Comparison of ENCODE assay signal across 1 cellular context in the genomic region with DNA sequence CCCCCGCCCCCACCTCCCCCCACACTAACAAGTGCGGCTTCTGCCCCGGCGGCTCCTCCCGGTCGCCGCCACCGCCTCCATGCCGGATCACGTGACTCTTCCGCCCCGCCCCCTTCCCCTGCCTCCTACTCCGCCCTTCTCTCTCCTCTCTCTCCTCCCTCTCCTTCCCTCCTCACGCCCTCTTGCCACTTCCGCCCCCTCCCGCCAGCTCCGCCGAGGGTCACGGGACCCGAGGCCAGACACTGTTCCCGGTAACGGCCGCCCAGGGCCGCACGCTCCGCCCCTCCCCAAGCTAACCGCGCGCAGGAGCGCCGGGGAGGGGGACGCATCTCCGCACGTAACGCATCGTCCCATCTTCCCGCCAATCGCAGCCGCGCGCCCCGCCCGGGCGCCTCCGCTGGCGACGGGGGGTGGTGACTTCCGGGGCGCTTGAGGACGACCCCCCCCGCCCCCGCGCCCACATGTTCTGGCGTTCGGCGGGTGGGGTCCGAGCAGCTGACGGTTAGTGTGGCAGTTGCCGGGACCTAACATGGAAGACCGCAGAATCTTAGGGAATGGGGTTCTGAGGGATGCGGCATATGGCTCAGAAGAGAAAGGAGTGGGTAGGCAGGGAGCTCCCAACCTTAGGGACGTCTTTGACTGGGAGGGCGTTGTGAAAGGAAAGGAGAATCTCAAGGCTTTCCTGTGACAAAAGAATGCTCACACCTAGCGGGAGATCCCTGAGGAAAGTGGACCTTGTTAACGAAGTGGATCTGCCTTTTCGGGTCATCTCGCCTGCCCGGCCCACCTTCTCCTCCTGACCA.
TF ChIP-seq lines count a peak whose summit lies in the region.

A gene with protein sequence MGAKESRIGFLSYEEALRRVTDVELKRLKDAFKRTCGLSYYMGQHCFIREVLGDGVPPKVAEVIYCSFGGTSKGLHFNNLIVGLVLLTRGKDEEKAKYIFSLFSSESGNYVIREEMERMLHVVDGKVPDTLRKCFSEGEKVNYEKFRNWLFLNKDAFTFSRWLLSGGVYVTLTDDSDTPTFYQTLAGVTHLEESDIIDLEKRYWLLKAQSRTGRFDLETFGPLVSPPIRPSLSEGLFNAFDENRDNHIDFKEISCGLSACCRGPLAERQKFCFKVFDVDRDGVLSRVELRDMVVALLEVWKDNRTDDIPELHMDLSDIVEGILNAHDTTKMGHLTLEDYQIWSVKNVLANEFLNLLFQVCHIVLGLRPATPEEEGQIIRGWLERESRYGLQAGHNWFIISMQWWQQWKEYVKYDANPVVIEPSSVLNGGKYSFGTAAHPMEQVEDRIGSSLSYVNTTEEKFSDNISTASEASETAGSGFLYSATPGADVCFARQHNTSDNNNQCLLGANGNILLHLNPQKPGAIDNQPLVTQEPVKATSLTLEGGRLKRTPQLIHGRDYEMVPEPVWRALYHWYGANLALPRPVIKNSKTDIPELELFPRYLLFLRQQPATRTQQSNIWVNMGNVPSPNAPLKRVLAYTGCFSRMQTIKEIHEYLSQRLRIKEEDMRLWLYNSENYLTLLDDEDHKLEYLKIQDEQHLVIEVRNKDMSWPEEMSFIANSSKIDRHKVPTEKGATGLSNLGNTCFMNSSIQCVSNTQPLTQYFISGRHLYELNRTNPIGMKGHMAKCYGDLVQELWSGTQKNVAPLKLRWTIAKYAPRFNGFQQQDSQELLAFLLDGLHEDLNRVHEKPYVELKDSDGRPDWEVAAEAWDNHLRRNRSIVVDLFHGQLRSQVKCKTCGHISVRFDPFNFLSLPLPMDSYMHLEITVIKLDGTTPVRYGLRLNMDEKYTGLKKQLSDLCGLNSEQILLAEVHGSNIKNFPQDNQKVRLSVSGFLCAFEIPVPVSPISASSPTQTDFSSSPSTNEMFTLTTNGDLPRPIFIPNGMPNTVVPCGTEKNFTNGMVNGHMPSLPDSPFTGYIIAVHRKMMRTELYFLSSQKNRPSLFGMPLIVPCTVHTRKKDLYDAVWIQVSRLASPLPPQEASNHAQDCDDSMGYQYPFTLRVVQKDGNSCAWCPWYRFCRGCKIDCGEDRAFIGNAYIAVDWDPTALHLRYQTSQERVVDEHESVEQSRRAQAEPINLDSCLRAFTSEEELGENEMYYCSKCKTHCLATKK (N-terminal part only) (minus strand): TSS at position 92 of the 803 bp plus-strand sequence. CDS start 194 bp downstream, outside the sequence.

TF ChIP-seq in HepG2, 621 proteins besides CTCF, POLR2A, EP300 and RAD21 (continued from another document and continues in another):
- TF ChIP-seq, protein P1, sequence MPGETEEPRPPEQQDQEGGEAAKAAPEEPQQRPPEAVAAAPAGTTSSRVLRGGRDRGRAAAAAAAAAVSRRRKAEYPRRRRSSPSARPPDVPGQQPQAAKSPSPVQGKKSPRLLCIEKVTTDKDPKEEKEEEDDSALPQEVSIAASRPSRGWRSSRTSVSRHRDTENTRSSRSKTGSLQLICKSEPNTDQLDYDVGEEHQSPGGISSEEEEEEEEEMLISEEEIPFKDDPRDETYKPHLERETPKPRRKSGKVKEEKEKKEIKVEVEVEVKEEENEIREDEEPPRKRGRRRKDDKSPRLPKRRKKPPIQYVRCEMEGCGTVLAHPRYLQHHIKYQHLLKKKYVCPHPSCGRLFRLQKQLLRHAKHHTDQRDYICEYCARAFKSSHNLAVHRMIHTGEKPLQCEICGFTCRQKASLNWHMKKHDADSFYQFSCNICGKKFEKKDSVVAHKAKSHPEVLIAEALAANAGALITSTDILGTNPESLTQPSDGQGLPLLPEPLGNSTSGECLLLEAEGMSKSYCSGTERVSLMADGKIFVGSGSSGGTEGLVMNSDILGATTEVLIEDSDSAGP (CRISPR knock-in tag; IDR thresholded peaks at IDR 0.05; ENCODE audit: borderline replicate concordance), result peak; percentile 94; the same call in 1 of the 2 replicates
- TF ChIP-seq MYC (CRISPR knock-in tag; IDR thresholded peaks at IDR 0.05; ENCODE audit: borderline replicate concordance) (peak; percentile 99), HOXA9 (CRISPR knock-in tag; IDR thresholded peaks at IDR 0.05; ENCODE audit: borderline replicate concordance) (peak; percentile 95), MAFF (IDR thresholded peaks at IDR 0.05; ENCODE audit: low read depth, low read length) (no peak), ZNF225 (CRISPR knock-in tag; IDR thresholded peaks at IDR 0.05) (peak; percentile 52; the same call in 1 of the 2 replicates), CAMTA2 (CRISPR knock-in tag; IDR thresholded peaks at IDR 0.05; ENCODE audit: borderline replicate concordance) (peak; percentile 71; the same call in 1 of the 2 replicates), ZNF724P (CRISPR knock-in tag; IDR thresholded peaks at IDR 0.05; ENCODE audit: borderline replicate concordance) (peak; percentile 82; the same call in 1 of the 2 replicates), ZNF564 (CRISPR knock-in tag; IDR thresholded peaks at IDR 0.05) (peak; percentile 91), ZNF446 (CRISPR knock-in tag; IDR thresholded peaks at IDR 0.05) (peak; percentile 49), TCF7 (IDR thresholded peaks at IDR 0.05; ENCODE audit: low read depth) (no peak), CBX1 (IDR thresholded peaks at IDR 0.05; ENCODE audit: low read depth) (no peak), PPARG (CRISPR knock-in tag; conservative IDR thresholded peaks at IDR 0.05) (0 out of 2 replicates have a peak, but pooled peaks have one; percentile 31), RAD51 (IDR thresholded peaks at IDR 0.05; ENCODE audit: borderline replicate concordance) (peak; percentile 98)
- TF ChIP-seq, protein P2, sequence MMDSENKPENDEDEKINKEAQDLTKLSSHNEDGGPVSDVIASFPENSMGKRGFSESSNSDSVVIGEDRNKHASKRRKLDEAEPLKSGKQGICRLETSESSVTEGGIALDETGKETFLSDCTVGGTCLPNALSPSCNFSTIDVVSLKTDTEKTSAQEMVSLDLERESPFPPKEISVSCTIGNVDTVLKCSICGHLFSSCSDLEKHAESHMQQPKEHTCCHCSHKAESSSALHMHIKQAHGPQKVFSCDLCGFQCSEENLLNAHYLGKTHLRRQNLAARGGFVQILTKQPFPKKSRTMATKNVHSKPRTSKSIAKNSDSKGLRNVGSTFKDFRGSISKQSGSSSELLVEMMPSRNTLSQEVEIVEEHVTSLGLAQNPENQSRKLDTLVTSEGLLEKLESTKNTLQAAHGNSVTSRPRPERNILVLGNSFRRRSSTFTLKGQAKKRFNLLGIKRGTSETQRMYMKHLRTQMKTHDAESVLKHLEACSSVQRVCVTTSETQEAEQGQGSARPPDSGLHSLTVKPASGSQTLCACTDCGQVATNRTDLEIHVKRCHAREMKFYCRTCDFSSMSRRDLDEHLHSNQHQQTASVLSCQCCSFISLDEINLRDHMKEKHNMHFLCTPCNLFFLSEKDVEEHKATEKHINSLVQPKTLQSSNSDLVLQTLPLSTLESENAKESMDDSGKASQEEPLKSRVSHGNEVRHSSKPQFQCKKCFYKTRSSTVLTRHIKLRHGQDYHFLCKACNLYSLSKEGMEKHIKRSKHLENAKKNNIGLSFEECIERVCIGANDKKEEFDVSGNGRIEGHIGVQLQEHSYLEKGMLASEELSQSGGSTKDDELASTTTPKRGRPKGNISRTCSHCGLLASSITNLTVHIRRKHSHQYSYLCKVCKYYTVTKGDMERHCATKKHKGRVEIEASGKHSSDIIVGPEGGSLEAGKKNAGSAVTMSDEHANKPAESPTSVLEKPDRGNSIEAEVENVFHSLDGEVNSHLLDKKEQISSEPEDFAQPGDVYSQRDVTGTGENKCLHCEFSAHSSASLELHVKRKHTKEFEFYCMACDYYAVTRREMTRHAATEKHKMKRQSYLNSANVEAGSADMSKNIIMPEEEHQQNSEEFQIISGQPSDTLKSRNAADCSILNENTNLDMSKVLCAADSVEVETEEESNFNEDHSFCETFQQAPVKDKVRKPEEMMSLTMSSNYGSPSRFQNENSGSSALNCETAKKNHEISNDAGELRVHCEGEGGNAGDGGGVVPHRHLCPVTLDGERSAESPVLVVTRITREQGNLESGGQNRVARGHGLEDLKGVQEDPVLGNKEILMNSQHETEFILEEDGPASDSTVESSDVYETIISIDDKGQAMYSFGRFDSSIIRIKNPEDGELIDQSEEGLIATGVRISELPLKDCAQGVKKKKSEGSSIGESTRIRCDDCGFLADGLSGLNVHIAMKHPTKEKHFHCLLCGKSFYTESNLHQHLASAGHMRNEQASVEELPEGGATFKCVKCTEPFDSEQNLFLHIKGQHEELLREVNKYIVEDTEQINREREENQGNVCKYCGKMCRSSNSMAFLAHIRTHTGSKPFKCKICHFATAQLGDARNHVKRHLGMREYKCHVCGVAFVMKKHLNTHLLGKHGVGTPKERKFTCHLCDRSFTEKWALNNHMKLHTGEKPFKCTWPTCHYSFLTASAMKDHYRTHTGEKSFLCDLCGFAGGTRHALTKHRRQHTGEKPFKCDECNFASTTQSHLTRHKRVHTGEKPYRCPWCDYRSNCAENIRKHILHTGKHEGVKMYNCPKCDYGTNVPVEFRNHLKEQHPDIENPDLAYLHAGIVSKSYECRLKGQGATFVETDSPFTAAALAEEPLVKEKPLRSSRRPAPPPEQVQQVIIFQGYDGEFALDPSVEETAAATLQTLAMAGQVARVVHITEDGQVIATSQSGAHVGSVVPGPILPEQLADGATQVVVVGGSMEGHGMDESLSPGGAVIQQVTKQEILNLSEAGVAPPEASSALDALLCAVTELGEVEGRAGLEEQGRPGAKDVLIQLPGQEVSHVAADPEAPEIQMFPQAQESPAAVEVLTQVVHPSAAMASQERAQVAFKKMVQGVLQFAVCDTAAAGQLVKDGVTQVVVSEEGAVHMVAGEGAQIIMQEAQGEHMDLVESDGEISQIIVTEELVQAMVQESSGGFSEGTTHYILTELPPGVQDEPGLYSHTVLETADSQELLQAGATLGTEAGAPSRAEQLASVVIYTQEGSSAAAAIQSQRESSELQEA (CRISPR knock-in tag; IDR thresholded peaks at IDR 0.05; ENCODE audit: not compliant biosample characterization), result no peak
- TF ChIP-seq, protein P3, sequence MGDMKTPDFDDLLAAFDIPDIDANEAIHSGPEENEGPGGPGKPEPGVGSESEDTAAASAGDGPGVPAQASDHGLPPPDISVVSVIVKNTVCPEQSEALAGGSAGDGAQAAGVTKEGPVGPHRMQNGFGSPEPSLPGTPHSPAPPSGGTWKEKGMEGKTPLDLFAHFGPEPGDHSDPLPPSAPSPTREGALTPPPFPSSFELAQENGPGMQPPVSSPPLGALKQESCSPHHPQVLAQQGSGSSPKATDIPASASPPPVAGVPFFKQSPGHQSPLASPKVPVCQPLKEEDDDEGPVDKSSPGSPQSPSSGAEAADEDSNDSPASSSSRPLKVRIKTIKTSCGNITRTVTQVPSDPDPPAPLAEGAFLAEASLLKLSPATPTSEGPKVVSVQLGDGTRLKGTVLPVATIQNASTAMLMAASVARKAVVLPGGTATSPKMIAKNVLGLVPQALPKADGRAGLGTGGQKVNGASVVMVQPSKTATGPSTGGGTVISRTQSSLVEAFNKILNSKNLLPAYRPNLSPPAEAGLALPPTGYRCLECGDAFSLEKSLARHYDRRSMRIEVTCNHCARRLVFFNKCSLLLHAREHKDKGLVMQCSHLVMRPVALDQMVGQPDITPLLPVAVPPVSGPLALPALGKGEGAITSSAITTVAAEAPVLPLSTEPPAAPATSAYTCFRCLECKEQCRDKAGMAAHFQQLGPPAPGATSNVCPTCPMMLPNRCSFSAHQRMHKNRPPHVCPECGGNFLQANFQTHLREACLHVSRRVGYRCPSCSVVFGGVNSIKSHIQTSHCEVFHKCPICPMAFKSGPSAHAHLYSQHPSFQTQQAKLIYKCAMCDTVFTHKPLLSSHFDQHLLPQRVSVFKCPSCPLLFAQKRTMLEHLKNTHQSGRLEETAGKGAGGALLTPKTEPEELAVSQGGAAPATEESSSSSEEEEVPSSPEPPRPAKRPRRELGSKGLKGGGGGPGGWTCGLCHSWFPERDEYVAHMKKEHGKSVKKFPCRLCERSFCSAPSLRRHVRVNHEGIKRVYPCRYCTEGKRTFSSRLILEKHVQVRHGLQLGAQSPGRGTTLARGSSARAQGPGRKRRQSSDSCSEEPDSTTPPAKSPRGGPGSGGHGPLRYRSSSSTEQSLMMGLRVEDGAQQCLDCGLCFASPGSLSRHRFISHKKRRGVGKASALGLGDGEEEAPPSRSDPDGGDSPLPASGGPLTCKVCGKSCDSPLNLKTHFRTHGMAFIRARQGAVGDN (CRISPR knock-in tag; IDR thresholded peaks at IDR 0.05), result peak; percentile 95
- TF ChIP-seq, protein P4, sequence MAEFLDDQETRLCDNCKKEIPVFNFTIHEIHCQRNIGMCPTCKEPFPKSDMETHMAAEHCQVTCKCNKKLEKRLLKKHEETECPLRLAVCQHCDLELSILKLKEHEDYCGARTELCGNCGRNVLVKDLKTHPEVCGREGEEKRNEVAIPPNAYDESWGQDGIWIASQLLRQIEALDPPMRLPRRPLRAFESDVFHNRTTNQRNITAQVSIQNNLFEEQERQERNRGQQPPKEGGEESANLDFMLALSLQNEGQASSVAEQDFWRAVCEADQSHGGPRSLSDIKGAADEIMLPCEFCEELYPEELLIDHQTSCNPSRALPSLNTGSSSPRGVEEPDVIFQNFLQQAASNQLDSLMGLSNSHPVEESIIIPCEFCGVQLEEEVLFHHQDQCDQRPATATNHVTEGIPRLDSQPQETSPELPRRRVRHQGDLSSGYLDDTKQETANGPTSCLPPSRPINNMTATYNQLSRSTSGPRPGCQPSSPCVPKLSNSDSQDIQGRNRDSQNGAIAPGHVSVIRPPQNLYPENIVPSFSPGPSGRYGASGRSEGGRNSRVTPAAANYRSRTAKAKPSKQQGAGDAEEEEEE (CRISPR knock-in tag; IDR thresholded peaks at IDR 0.05; ENCODE audit: borderline replicate concordance), result no peak; the same call in 1 of the 2 replicates
- TF ChIP-seq, protein P5, sequence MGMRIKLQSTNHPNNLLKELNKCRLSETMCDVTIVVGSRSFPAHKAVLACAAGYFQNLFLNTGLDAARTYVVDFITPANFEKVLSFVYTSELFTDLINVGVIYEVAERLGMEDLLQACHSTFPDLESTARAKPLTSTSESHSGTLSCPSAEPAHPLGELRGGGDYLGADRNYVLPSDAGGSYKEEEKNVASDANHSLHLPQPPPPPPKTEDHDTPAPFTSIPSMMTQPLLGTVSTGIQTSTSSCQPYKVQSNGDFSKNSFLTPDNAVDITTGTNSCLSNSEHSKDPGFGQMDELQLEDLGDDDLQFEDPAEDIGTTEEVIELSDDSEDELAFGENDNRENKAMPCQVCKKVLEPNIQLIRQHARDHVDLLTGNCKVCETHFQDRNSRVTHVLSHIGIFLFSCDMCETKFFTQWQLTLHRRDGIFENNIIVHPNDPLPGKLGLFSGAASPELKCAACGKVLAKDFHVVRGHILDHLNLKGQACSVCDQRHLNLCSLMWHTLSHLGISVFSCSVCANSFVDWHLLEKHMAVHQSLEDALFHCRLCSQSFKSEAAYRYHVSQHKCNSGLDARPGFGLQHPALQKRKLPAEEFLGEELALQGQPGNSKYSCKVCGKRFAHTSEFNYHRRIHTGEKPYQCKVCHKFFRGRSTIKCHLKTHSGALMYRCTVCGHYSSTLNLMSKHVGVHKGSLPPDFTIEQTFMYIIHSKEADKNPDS (CRISPR knock-in tag; IDR thresholded peaks at IDR 0.05), result no peak
- TF ChIP-seq, protein P6, sequence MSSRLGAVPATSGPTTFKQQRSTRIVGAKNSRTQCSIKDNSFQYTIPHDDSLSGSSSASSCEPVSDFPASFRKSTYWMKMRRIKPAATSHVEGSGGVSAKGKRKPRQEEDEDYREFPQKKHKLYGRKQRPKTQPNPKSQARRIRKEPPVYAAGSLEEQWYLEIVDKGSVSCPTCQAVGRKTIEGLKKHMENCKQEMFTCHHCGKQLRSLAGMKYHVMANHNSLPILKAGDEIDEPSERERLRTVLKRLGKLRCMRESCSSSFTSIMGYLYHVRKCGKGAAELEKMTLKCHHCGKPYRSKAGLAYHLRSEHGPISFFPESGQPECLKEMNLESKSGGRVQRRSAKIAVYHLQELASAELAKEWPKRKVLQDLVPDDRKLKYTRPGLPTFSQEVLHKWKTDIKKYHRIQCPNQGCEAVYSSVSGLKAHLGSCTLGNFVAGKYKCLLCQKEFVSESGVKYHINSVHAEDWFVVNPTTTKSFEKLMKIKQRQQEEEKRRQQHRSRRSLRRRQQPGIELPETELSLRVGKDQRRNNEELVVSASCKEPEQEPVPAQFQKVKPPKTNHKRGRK (CRISPR knock-in tag; IDR thresholded peaks at IDR 0.05), result peak; percentile 35; the same call in 1 of the 2 replicates
